ENCODE assay signal across 24 cellular contexts in genomic region chr14:32594766-32595165, GRCh38.
DNase-seq lines count a peak whose midpoint lies in the region; ATAC-seq, FAIRE-seq and TF ChIP-seq lines count a peak whose summit lies in the region.
"Had no signal": no experiment of that assay in that cellular context is flagged by ENCODE, and none has a peak within 500 bp of the region (broad histone marks: within the 10 kb centered on the region; RNA-seq: fewer than 3 reads in every experiment).

No MANE protein-coding gene starts in this region.

- no peaks in the 10 kb centered on the region for H3K9me3 Mint-ChIP-seq in osteocyte (ENCODE audit: unreplicated experiment)
- no peaks in the 10 kb centered on the region for H3K9me3 Mint-ChIP-seq in activated T-helper 17 cell treated with anti-CD3 and anti-CD28 coated beads, Interleukin-2, amount 50 U/mL, for 72 hours
- H3K9me3 Mint-ChIP-seq: activated CD4-positive, alpha-beta T cell treated with anti-CD3 and anti-CD28 coated beads, Interleukin-2, amount 10 ng/mL, durations not matched to agents 7 days and 5 days; activated naive CD8-positive, alpha-beta T cell treated with anti-CD3 and anti-CD28 coated beads, Interleukin-2, amount 10 ng/mL, durations not matched to agents 7 days and 5 days; activated T-cell treated with anti-CD3 and anti-CD28 coated beads, Interleukin-2, amount 50 U/mL, for 24 hours; H9; natural killer cell treated with Interleukin-12 subunit alpha and Interleukin-12 subunit beta and Interleukin-15 and Interleukin-18, amount 100 ng/mL, for 72 hours; T-helper 2 cell treated with Interferon-gamma antibody and Interleukin-4, amounts not matched to agents 5 μg/mL and 100 μg/mL, for 36 hours had no signal

- H3F3A ChIP-seq in PC-3 (ENCODE audit: low read length, unreplicated experiment) = no peaks in the 10 kb centered on the region

- WGBS in heart left ventricle, 4 donors = 66 to 74% (median 69%) methylated on average over 3 of the region's 3 CpGs

- H3K4me2 ChIP-seq in PC-3 (ENCODE audit: low read length) = no peak overlapping the region

- no peak overlapping the region for H2AFZ ChIP-seq in PC-3 (ENCODE audit: low read length)

- peaks cover 30% of the 10 kb centered on the region for H3K4me1 ChIP-seq in PC-3 (ENCODE audit: insufficient read depth, low read length)
- H3K4me1 ChIP-seq in heart left ventricle = peaks cover 0 to 36% (median 22%) of the 10 kb centered on the region in 12 donors

- FAIRE-seq in GM12891 (lab: Jason Lieb, UNC) = no peak
- FAIRE-seq: K562 had no signal

- no peak overlapping the region for H3K9ac ChIP-seq in PC-3 (ENCODE audit: low read length)

- TF ChIP-seq CTCF in PC-3 (conservative IDR thresholded peaks at IDR 0.05; ENCODE audit: low read depth, low read length) (no peak), osteocyte (IDR thresholded peaks at IDR 0.05) (no peak), heart left ventricle (IDR thresholded peaks at IDR 0.05) (no peak)

- H3K9me2 ChIP-seq in PC-3 (replicated peaks; ENCODE audit: low read length) = no peaks in the 10 kb centered on the region

- intact Hi-C loops in PC-3 (cut with micrococcal nuclease) = no loop called here
- intact Hi-C loops in heart left ventricle (cut with DNase I) = loop anchor here in 1 of 10 donors (10.0 kb wide), 2 partner anchors 60 to 110 kb away; no protein-coding TSS in a partner anchor

- H3K27ac Mint-ChIP-seq in osteocyte (ENCODE audit: unreplicated experiment) = peak overlapping the region; percentile 80
- H3K27ac Mint-ChIP-seq in activated T-helper 17 cell treated with anti-CD3 and anti-CD28 coated beads, Interleukin-2, amount 50 U/mL, for 72 hours = no peak overlapping the region
- H3K27ac Mint-ChIP-seq: activated CD4-positive, alpha-beta T cell treated with anti-CD3 and anti-CD28 coated beads, Interleukin-2, amount 10 ng/mL, durations not matched to agents 7 days and 5 days; activated naive CD8-positive, alpha-beta T cell treated with anti-CD3 and anti-CD28 coated beads, Interleukin-2, amount 10 ng/mL, durations not matched to agents 7 days and 5 days; activated T-cell treated with anti-CD3 and anti-CD28 coated beads, Interleukin-2, amount 50 U/mL, for 24 hours; H9; natural killer cell treated with Interleukin-12 subunit alpha and Interleukin-12 subunit beta and Interleukin-15 and Interleukin-18, amount 100 ng/mL, for 72 hours; T-helper 2 cell treated with Interferon-gamma antibody and Interleukin-4, amounts not matched to agents 5 μg/mL and 100 μg/mL, for 36 hours had no signal

- ATAC-seq in PC-3 (no peak), heart left ventricle (no peak)
- ATAC-seq in activated T-helper 17 cell treated with anti-CD3 and anti-CD28 coated beads, Interleukin-2, amount 50 U/mL, for 72 hours (replicated peaks) = no peak
- ATAC-seq: K562; natural killer cell treated with Interleukin-12 subunit alpha and Interleukin-12 subunit beta and Interleukin-15 and Interleukin-18, amount 100 ng/mL, for 72 hours had no signal

- no TSS peak for BruUV-seq in PC-3 (replicated peaks; lab: Mats Ljungman, UMichigan)

- no peaks in the 10 kb centered on the region for H3K36me3 Mint-ChIP-seq in osteocyte (ENCODE audit: unreplicated experiment)
- H3K36me3 Mint-ChIP-seq in activated T-helper 17 cell treated with anti-CD3 and anti-CD28 coated beads, Interleukin-2, amount 50 U/mL, for 72 hours (ENCODE audit: low read depth) = no peaks in the 10 kb centered on the region
- H3K36me3 Mint-ChIP-seq: activated naive CD8-positive, alpha-beta T cell treated with anti-CD3 and anti-CD28 coated beads, Interleukin-2, amount 10 ng/mL, durations not matched to agents 7 days and 5 days; natural killer cell treated with Interleukin-12 subunit alpha and Interleukin-12 subunit beta and Interleukin-15 and Interleukin-18, amount 100 ng/mL, for 72 hours had no signal

- H3K27ac ChIP-seq in PC-3 (ENCODE audit: low read length) (no peak overlapping the region), heart left ventricle (no peak overlapping the region)
- H3K27ac ChIP-seq: testis had no signal

- H3K27me3 ChIP-seq in PC-3 (ENCODE audit: low read length) (no peaks in the 10 kb centered on the region), heart left ventricle (no peaks in the 10 kb centered on the region)
- H3K27me3 ChIP-seq: BE2C, testis had no signal

- no peak overlapping the region for H3K4me3 Mint-ChIP-seq in osteocyte (ENCODE audit: unreplicated experiment)
- no peak overlapping the region for H3K4me3 Mint-ChIP-seq in activated T-helper 17 cell treated with anti-CD3 and anti-CD28 coated beads, Interleukin-2, amount 50 U/mL, for 72 hours
- H3K4me3 Mint-ChIP-seq: activated CD4-positive, alpha-beta T cell treated with anti-CD3 and anti-CD28 coated beads, Interleukin-2, amount 10 ng/mL, durations not matched to agents 7 days and 5 days; activated naive CD8-positive, alpha-beta T cell treated with anti-CD3 and anti-CD28 coated beads, Interleukin-2, amount 10 ng/mL, durations not matched to agents 7 days and 5 days; activated T-cell treated with anti-CD3 and anti-CD28 coated beads, Interleukin-2, amount 50 U/mL, for 24 hours; H9; natural killer cell treated with Interleukin-12 subunit alpha and Interleukin-12 subunit beta and Interleukin-15 and Interleukin-18, amount 100 ng/mL, for 72 hours; T-helper 2 cell treated with Interferon-gamma antibody and Interleukin-4, amounts not matched to agents 5 μg/mL and 100 μg/mL, for 36 hours had no signal

- no peaks in the 10 kb centered on the region for H3K9me3 ChIP-seq in PC-3 (ENCODE audit: low read length)
- no peaks in the 10 kb centered on the region for H3K9me3 ChIP-seq in heart left ventricle
- H3K9me3 ChIP-seq: BE2C, testis had no signal

- POLR2A ChIA-PET in PC-3 (lab: Charles Lee; ENCODE audit: unreplicated experiment) = no interaction called here

- no peaks in the 10 kb centered on the region for H3K79me2 ChIP-seq in PC-3 (ENCODE audit: low read length)

- no peak overlapping the region for H3K4me3 ChIP-seq in PC-3 (ENCODE audit: low read length)
- H3K4me3 ChIP-seq in heart left ventricle = no peak overlapping the region
- H3K4me3 ChIP-seq: K562, testis had no signal

- no peaks in the 10 kb centered on the region for H3K27me3 Mint-ChIP-seq in osteocyte (ENCODE audit: unreplicated experiment)
- peaks cover 3% of the 10 kb centered on the region for H3K27me3 Mint-ChIP-seq in activated T-helper 17 cell treated with anti-CD3 and anti-CD28 coated beads, Interleukin-2, amount 50 U/mL, for 72 hours
- H3K27me3 Mint-ChIP-seq: activated CD4-positive, alpha-beta T cell treated with anti-CD3 and anti-CD28 coated beads, Interleukin-2, amount 10 ng/mL, durations not matched to agents 7 days and 5 days; activated naive CD8-positive, alpha-beta T cell treated with anti-CD3 and anti-CD28 coated beads, Interleukin-2, amount 10 ng/mL, durations not matched to agents 7 days and 5 days; activated T-cell treated with anti-CD3 and anti-CD28 coated beads, Interleukin-2, amount 50 U/mL, for 24 hours had no signal

- H3K36me3 ChIP-seq in PC-3 (ENCODE audit: low read depth, low read length) = no peaks in the 10 kb centered on the region
- H3K36me3 ChIP-seq in heart left ventricle = peaks cover 0 to 3% (median 0%) of the 10 kb centered on the region in 9 donors
- H3K36me3 ChIP-seq: BE2C had no signal

- peaks cover 34% of the 10 kb centered on the region for H3K4me1 Mint-ChIP-seq in osteocyte (ENCODE audit: unreplicated experiment)
- H3K4me1 Mint-ChIP-seq in activated T-helper 17 cell treated with anti-CD3 and anti-CD28 coated beads, Interleukin-2, amount 50 U/mL, for 72 hours = no peaks in the 10 kb centered on the region
- H3K4me1 Mint-ChIP-seq: activated CD4-positive, alpha-beta T cell treated with anti-CD3 and anti-CD28 coated beads, Interleukin-2, amount 10 ng/mL, durations not matched to agents 7 days and 5 days; activated naive CD8-positive, alpha-beta T cell treated with anti-CD3 and anti-CD28 coated beads, Interleukin-2, amount 10 ng/mL, durations not matched to agents 7 days and 5 days; H9 had no signal

- no peaks in the 10 kb centered on the region for H4K20me1 ChIP-seq in PC-3 (ENCODE audit: low read length)

- DNase-seq in AG20443 (ENCODE audit: low spot score) (peak; percentile 59), PC-3 (peak; percentile 40), fibroblast of gingiva (ENCODE audit: low read depth) (peak; percentile 70), osteocyte (ENCODE audit: extremely low spot score, unreplicated experiment) (no peak), C1 segment of cervical spinal cord (lab: John Stamatoyannopoulos, UW) (no peak), heart left ventricle (no peak), GM12891 (ENCODE audit: insufficient read length, low spot score) (no peak)
- DNase-seq: activated CD4-positive, alpha-beta T cell treated with anti-CD3 and anti-CD28 coated beads, Interleukin-2, amount 10 ng/mL, durations not matched to agents 7 days and 5 days; activated naive CD8-positive, alpha-beta T cell treated with anti-CD3 and anti-CD28 coated beads, Interleukin-2, amount 10 ng/mL, durations not matched to agents 7 days and 5 days; activated T-cell treated with anti-CD3 and anti-CD28 coated beads, Interleukin-2, amount 50 U/mL, for 24 hours; BE2C; cortex of kidney; erythroblast; H9; NCI-H1417 treated with DMSO at 0.1 percent for 48 hours; NK-92 treated with Interleukin-12 subunit alpha and Interleukin-12 subunit beta, amount 100 ng/mL, for 24 hours; retina; SHP77 treated with DMSO at 0.1 percent for 48 hours; stimulated activated CD4-positive, alpha-beta T cell treated with anti-CD3 and anti-CD28 coated beads, Interleukin-2, amount 100 ng/mL, for 24 hours; testis had no signal

- CTCF ChIA-PET in PC-3 (lab: Charles Lee) = interaction anchor here (0.7 kb wide), 1 partner anchor 482 kb away, joined by 3 read pairs; no protein-coding TSS in a partner anchor

- TF ChIP-seq POLR2A in heart left ventricle (IDR thresholded peaks at IDR 0.05) = no peak
- TF ChIP-seq POLR2A in GM12891 (IDR thresholded peaks at IDR 0.05; ENCODE audit: low read depth, low read length) = no peak

TF ChIP-seq in GM12891, 5 proteins besides CTCF, POLR2A, EP300 and RAD21:
- TF ChIP-seq PAX5 (IDR thresholded peaks at IDR 0.05; ENCODE audit: insufficient read depth, low read length, severe bottlenecking) (no peak), POLR2AphosphoS5 (IDR thresholded peaks at IDR 0.05; ENCODE audit: low read depth, low read length) (no peak), SPI1 (IDR thresholded peaks at IDR 0.05; ENCODE audit: low read depth, low read length) (no peak), POU2F2 (IDR thresholded peaks at IDR 0.05; ENCODE audit: low read depth, low read length) (no peak), TAF1 (IDR thresholded peaks at IDR 0.05; ENCODE audit: low read depth, low read length) (no peak)

Comparison
In these comparisons a context has a peak if more than half of its experiments do, and no peak if none do; other contexts are left out.
1. DNase-seq: peak in AG20443 (single experiment), PC-3 (single experiment) and fibroblast of gingiva (single experiment); none in osteocyte (single experiment), C1 segment of cervical spinal cord (0 of 14), heart left ventricle (0 of 5) and GM12891 (single experiment).